8 cellular contexts compared by ENCODE assay signal in the genomic region with DNA sequence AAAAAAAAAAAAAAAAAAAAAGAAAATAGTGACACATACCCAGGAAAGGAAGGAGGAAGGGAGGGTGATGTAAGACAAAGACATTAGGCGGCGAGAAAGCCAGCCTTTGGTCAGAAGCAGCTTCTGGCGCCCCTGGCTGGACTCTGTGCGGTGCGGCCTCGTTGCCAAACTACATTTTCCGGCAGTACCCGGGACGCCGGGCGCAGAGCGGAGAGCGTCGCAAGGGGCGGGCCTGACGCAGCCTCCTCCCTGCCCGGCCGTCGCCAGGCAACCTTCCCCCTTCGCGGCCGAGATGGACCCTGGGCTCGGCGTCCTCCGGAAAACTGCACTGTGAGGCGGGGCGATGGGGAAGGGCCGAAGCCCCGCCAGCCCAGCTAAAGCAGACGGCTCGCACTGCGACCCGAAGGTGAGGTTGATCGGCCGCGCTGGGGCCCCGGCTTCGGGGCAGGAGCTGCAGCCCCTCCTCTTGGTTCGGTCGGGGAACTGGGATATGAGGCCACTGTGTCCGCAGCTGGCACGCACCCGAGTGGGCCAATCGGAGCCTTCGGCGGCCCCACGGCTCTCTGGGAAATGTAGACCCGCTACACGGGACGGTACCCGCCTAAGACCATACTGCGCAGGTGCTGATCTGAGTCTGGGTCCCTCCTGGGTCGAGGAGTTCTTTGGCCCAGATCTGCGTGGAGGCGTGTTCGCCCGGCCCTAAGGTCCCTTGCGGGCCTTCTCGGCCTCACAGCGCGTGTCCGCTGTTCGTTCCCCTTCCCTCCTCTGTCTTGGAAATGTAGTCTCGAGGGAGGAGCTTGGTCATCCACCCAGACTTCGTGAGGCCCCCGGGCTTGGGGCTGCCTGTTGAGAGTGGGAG. TPM values are rescaled to one million over a fixed set of nuclear protein-coding genes. Genes with fewer than 3 reads are reported as not detected.
A peak's percentile ranks its signal among the peaks of the same experiment; 100 is the strongest.
DNase-seq lines count a peak whose midpoint lies in the region; ATAC-seq and TF ChIP-seq lines count a peak whose summit lies in the region.

No MANE protein-coding gene starts in this region.

- no peak overlapping the region for H2AFZ ChIP-seq in OCI-LY1 (ENCODE audit: low read length)

- H3K4me3 ChIP-seq in HFF-Myc (replicated peaks; ENCODE audit: low read depth, low read length) (peak overlapping the region; percentile 66), OCI-LY1 (ENCODE audit: low read depth, low read length, poor library complexity, severe bottlenecking) (peak overlapping the region; percentile 65)

- H4K20me1 ChIP-seq in OCI-LY1 (ENCODE audit: insufficient read depth, low read length) = no peaks in the 10 kb centered on the region

- no peaks in the 10 kb centered on the region for H3K9me3 Mint-ChIP-seq in activated naive CD4-positive, alpha-beta T cell treated with anti-CD3 and anti-CD28 coated beads, Interleukin-2, amount 50 U/mL, for 72 hours

- DNase-seq in GM10266 (ENCODE audit: extremely low spot score) (peak; percentile 84), HFF-Myc (ENCODE audit: extremely low read depth, low read depth) (peak; percentile 68), cardiac septum (ENCODE audit: low spot score) (peak; percentile 94), pulmonary artery endothelial cell (ENCODE audit: low read depth, low spot score) (peak; percentile 76), DMS53 (lab: John Stamatoyannopoulos, UW) (no peak), NCI-H1048 (lab: John Stamatoyannopoulos, UW) (no peak)
- peak; percentile 81 to 88 for DNase-seq in activated naive CD4-positive, alpha-beta T cell treated with anti-CD3 and anti-CD28 coated beads, Interleukin-2, amount 50 U/mL, for 72 hours (ENCODE audit: low spot score in 2 of 2)

- TF ChIP-seq CTCF in GM10266 (IDR thresholded peaks at IDR 0.05; ENCODE audit: control insufficient read depth, insufficient read depth, low read depth, missing control alignments) (no peak), HFF-Myc (IDR thresholded peaks at IDR 0.05; ENCODE audit: low read depth, low read length, missing control alignments) (no peak), OCI-LY1 (IDR thresholded peaks at IDR 0.05; ENCODE audit: low read length) (no peak)

- no peaks in the 10 kb centered on the region for H3K9me3 ChIP-seq in OCI-LY1 (ENCODE audit: low read length)

- peaks cover 9% of the 10 kb centered on the region; the same call in 1 of the 2 replicates for H3K36me3 ChIP-seq in OCI-LY1 (ENCODE audit: insufficient read depth, low read length)

- no peaks in the 10 kb centered on the region for H3K9me2 ChIP-seq in OCI-LY1 (ENCODE audit: low read depth, low read length)

- H3K27ac ChIP-seq in OCI-LY1 (ENCODE audit: low read depth, low read length, poor library complexity, severe bottlenecking) = peak overlapping the region; percentile 50

- no peaks in the 10 kb centered on the region for H3K79me2 ChIP-seq in OCI-LY1 (ENCODE audit: insufficient read depth, low read length)

- intact Hi-C loops in cardiac septum (cut with DNase I) = no loop called here

- peaks cover 4% of the 10 kb centered on the region in 2 donors for H3K36me3 Mint-ChIP-seq in activated naive CD4-positive, alpha-beta T cell treated with anti-CD3 and anti-CD28 coated beads, Interleukin-2, amount 50 U/mL, for 72 hours

- peak overlapping the region; percentile 61 for H3K9ac ChIP-seq in OCI-LY1 (ENCODE audit: low read length)

- peak overlapping the region; percentile 98 to 100 for H3K27ac Mint-ChIP-seq in activated naive CD4-positive, alpha-beta T cell treated with anti-CD3 and anti-CD28 coated beads, Interleukin-2, amount 50 U/mL, for 72 hours

- H3F3A ChIP-seq in OCI-LY1 (ENCODE audit: insufficient read depth, low read length) = peaks cover 9% of the 10 kb centered on the region; the same call in 1 of the 2 replicates

- peak; percentile 51 to 55 for ATAC-seq in activated naive CD4-positive, alpha-beta T cell treated with anti-CD3 and anti-CD28 coated beads, Interleukin-2, amount 50 U/mL, for 72 hours

- peaks cover 41% of the 10 kb centered on the region for H3K4me1 ChIP-seq in OCI-LY1 (ENCODE audit: insufficient read depth, low read length, severe bottlenecking)

- H3K27me3 ChIP-seq in OCI-LY1 (ENCODE audit: insufficient read depth, low read length) = no peaks in the 10 kb centered on the region

- peak overlapping the region; percentile 86 for H3K4me2 ChIP-seq in OCI-LY1 (ENCODE audit: low read length)

RNA-seq across cellular contexts. Expression of gene MZF1, which starts 2.3 kb away (rescaled TPM):
- total RNA-seq in activated naive CD4-positive, alpha-beta T cell treated with anti-CD3 and anti-CD28 coated beads, Interleukin-2, amount 50 U/mL, for 72 hours = 10 to 100 TPM; 22.1 to 26.8 TPM
- total RNA-seq in cardiac septum (12.4 TPM), pulmonary artery endothelial cell (9.0 and 10.6 TPM in 2 replicates)

RNA-seq across cellular contexts. Expression of gene UBE2M, which starts 17.0 kb away (rescaled TPM):
- 100 to 1,000 TPM; 121 to 123 TPM for total RNA-seq in activated naive CD4-positive, alpha-beta T cell treated with anti-CD3 and anti-CD28 coated beads, Interleukin-2, amount 50 U/mL, for 72 hours
- total RNA-seq in cardiac septum (111 TPM), pulmonary artery endothelial cell (106 and 111 TPM in 2 replicates)

RNA-seq across cellular contexts. Expression of gene CHMP2A, which starts 20.5 kb away (rescaled TPM):
- 100 to 1,000 TPM; 112 to 114 TPM for total RNA-seq in activated naive CD4-positive, alpha-beta T cell treated with anti-CD3 and anti-CD28 coated beads, Interleukin-2, amount 50 U/mL, for 72 hours
- total RNA-seq in cardiac septum = 138 TPM
- 114 and 145 TPM in 2 replicates for total RNA-seq in pulmonary artery endothelial cell

RNA-seq across cellular contexts. Expression of gene TRIM28, which starts 31.5 kb away (rescaled TPM):
- 100 to 1,000 TPM; 446 to 497 TPM for total RNA-seq in activated naive CD4-positive, alpha-beta T cell treated with anti-CD3 and anti-CD28 coated beads, Interleukin-2, amount 50 U/mL, for 72 hours
- total RNA-seq in cardiac septum (140 TPM), pulmonary artery endothelial cell (526 and 542 TPM in 2 replicates)

RNA-seq across cellular contexts. Expression of gene ZBTB45, which starts 55.8 kb away (rescaled TPM):
- total RNA-seq in activated naive CD4-positive, alpha-beta T cell treated with anti-CD3 and anti-CD28 coated beads, Interleukin-2, amount 50 U/mL, for 72 hours = 10 to 100 TPM in 1 of 2 donors, 1 to 10 TPM in 1; 7.9 to 12.2 TPM
- total RNA-seq in cardiac septum (13.8 TPM), pulmonary artery endothelial cell (6.0 and 6.5 TPM in 2 replicates)

Comparison
In these comparisons a context has a peak if more than half of its experiments do, and no peak if none do; other contexts are left out.
1. DNase-seq: peak in GM10266 (single experiment), HFF-Myc (single experiment), activated naive CD4-positive, alpha-beta T cell treated with anti-CD3 and anti-CD28 coated beads, Interleukin-2, amount 50 U/mL, for 72 hours (2 of 2), cardiac septum (single experiment) and pulmonary artery endothelial cell (single experiment); none in DMS53 (single experiment) and NCI-H1048 (single experiment).